In the genomic region with DNA sequence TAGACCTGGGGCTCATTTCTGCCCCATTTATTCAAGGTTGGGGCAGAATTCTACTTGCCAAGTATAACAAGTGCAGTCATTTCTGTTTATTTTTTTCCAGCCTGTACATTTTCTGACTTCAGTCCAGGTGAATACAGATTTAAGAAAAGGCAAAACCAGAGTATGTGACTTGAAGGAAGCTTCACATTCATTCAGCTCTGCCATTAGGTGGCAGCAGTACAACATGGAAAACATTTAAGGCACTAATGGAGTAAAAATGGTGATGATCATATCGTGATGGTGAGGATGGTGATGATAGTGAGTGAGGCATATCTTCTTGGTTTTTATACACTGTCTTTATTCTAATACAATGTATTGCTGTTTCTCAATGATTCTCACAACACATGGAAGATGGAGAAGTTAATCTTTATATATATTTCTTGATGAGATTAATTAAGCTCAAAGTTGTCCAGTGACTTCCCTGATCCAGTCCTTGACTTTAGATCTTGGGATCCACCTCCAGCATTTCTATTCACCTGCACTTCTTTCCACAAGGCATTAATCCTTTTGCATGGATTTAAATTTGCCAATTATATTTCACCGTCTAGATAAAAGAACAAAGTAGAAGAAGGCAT, we compare ENCODE assay signal across 8 cellular contexts.
DNase-seq lines count a peak whose midpoint lies in the region; ATAC-seq, FAIRE-seq and TF ChIP-seq lines count a peak whose summit lies in the region.

No MANE protein-coding gene starts in this region.

- no peak overlapping the region for H3K27ac ChIP-seq in adrenal gland
- H3K27ac ChIP-seq in kidney (ENCODE audit: low read depth in 2 of 2, low read length in 2 of 2): no peak overlapping the region
- no peak overlapping the region for H3K27ac ChIP-seq in CD8-positive, alpha-beta T cell (ENCODE audit: low read depth, low read length)

- CTCF ChIA-PET in CD8-positive, alpha-beta T cell (lab: Charles Lee): no interaction called here

- H3K4me1 ChIP-seq in adrenal gland (replicated peaks in 1 of 2): no peaks in the 10 kb centered on the region
- no peaks in the 10 kb centered on the region for H3K4me1 ChIP-seq in kidney (ENCODE audit: control insufficient read depth in 1 of 2, insufficient read depth in 1 of 2, low read depth in 1 of 2, low read length in 2 of 2)
- no peaks in the 10 kb centered on the region for H3K4me1 ChIP-seq in CD8-positive, alpha-beta T cell (ENCODE audit: insufficient read depth, low read length)

- peaks cover 3% of the 10 kb centered on the region for H3K27me3 Mint-ChIP-seq in CD8-positive, alpha-beta T cell (ENCODE audit: low read depth)

- POLR2A ChIA-PET in CD8-positive, alpha-beta T cell (lab: Charles Lee): no interaction called here

- no peak overlapping the region for H3K9ac ChIP-seq in kidney (ENCODE audit: low read length in 2 of 2)

- no peaks in the 10 kb centered on the region for H3K36me3 Mint-ChIP-seq in CD8-positive, alpha-beta T cell

- WGBS in adrenal gland, 4 donors: 41 to 45% (median 42%) methylated on average over 2 of the region's 2 CpGs

- no peak overlapping the region for H3K4me3 ChIP-seq in adrenal gland
- no peak overlapping the region for H3K4me3 ChIP-seq in kidney (ENCODE audit: low read length in 2 of 2)
- no peak overlapping the region for H3K4me3 ChIP-seq in CD8-positive, alpha-beta T cell (ENCODE audit: low read depth, low read length)

- H3K27ac Mint-ChIP-seq in CD8-positive, alpha-beta T cell: no peak overlapping the region

- no peaks in the 10 kb centered on the region for H3K36me3 ChIP-seq in adrenal gland (replicated peaks in 1 of 2)
- no peaks in the 10 kb centered on the region for H3K36me3 ChIP-seq in kidney (ENCODE audit: control insufficient read depth in 1 of 2, insufficient read depth in 2 of 2, low read length in 2 of 2)
- H3K36me3 ChIP-seq in CD8-positive, alpha-beta T cell (ENCODE audit: insufficient read depth, low read length): no peaks in the 10 kb centered on the region

- peaks cover 2% of the 10 kb centered on the region for H3K9me3 Mint-ChIP-seq in CD8-positive, alpha-beta T cell

- DNase-seq in D341Med (ENCODE audit: low spot score) (peak; percentile 50), NCI-H146 treated with DMSO at 0.1 percent for 48 hours (lab: John Stamatoyannopoulos, UW; ENCODE audit: unreplicated experiment) (peak; percentile 39), adrenal gland (peak in 6 of 7 donors; percentile 24 to 47 (median 33)), kidney (no peak), NCI-H774 (lab: John Stamatoyannopoulos, UW) (no peak)
- DNase-seq in CD8-positive, alpha-beta T cell: no peak

- H3K27me3 ChIP-seq in adrenal gland: no peaks in the 10 kb centered on the region
- no peaks in the 10 kb centered on the region for H3K27me3 ChIP-seq in CD8-positive, alpha-beta T cell (ENCODE audit: insufficient read depth, low read length)

- no peaks in the 10 kb centered on the region for H3K9me3 ChIP-seq in adrenal gland (replicated peaks in 1 of 3)
- no peaks in the 10 kb centered on the region for H3K9me3 ChIP-seq in kidney (ENCODE audit: control insufficient read depth in 1 of 2, low read length in 2 of 2)
- no peaks in the 10 kb centered on the region for H3K9me3 ChIP-seq in CD8-positive, alpha-beta T cell (ENCODE audit: low read length)

- no peaks in the 10 kb centered on the region for H3K4me1 Mint-ChIP-seq in CD8-positive, alpha-beta T cell (ENCODE audit: low read depth)

- intact Hi-C loops in adrenal gland (cut with DNase I): no loop called here
- intact Hi-C loops in kidney (cut with DNase I): no loop called here
- intact Hi-C loops in CD8-positive, alpha-beta T cell (cut with DNase I, micrococcal nuclease): no loop called here

- FAIRE-seq in kidney (lab: Jason Lieb, UNC): no peak

- TF ChIP-seq CTCF in adrenal gland (IDR thresholded peaks at IDR 0.05) (peak in 5 of 6 experiments; percentile 60 to 80 (median 73)), kidney (IDR thresholded peaks at IDR 0.05; ENCODE audit: borderline replicate concordance, extremely low read depth, insufficient read depth) (peak; percentile 59)
- no peak for TF ChIP-seq CTCF in CD8-positive, alpha-beta T cell (IDR thresholded peaks at IDR 0.05)

- H3K4me3 Mint-ChIP-seq in CD8-positive, alpha-beta T cell: no peak overlapping the region

- TF ChIP-seq POLR2A in adrenal gland (IDR thresholded peaks at IDR 0.05): no peak

- ATAC-seq in GM19438 (IDR thresholded peaks at IDR 0.05; ENCODE audit: low read depth, unreplicated experiment) (peak; percentile 70), HG03571 (IDR thresholded peaks at IDR 0.05; ENCODE audit: unreplicated experiment) (no peak)
- no peak for ATAC-seq in CD8-positive, alpha-beta T cell

Comparison
In these comparisons a context has a peak if more than half of its experiments do, and no peak if none do; other contexts are left out.
1. DNase-seq: peak in D341Med (single experiment), NCI-H146 treated with DMSO at 0.1 percent for 48 hours (single experiment) and adrenal gland (6 of 7); none in kidney (single experiment), CD8-positive, alpha-beta T cell (0 of 7) and NCI-H774 (single experiment).